Comparison of ENCODE assay signal across 10 cellular contexts in the genomic region with DNA sequence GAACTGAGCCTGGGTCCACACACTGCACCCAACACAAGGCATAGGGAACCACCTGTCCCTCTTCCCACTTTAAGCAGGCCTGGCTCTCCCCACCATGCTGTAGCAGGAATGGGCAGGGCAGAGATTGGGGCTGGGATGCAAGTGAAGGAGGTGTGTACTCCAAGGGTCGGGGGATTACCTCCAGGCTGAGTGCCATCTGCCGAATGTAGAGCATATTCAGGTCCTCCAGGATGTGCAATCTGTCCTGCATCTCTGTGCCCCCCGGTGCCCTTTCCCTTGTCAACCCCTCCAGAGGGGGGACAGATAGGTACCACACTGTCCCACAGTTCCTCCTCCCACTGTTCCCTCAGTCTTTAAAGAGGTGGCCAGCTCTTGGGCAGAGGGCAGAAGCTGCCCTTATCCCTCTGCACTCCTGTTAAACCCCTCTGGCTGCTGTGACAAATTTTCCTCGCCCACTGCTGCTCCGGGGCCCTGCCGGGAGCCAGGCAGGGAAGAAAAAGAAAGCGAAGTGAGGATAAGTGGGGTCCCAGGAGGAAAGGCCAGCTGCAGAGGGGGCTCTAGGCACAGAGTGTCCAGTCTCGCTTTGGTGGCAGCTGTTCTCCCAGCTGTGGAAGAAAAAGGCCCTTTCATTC. TPM values are rescaled to one million over a fixed set of nuclear protein-coding genes. Genes with fewer than 3 reads are reported as not detected.
DNase-seq lines count a peak whose midpoint lies in the region; ATAC-seq and TF ChIP-seq lines count a peak whose summit lies in the region.
"Had no signal": no experiment of that assay in that cellular context is flagged by ENCODE, and none has a peak within 500 bp of the region (broad histone marks: within the 10 kb centered on the region; RNA-seq: fewer than 3 reads in every experiment).

No MANE protein-coding gene starts in this region.

- H3K36me3 ChIP-seq in kidney epithelial cell (ENCODE audit: control insufficient read depth, insufficient read depth, low read length), result no peaks in the 10 kb centered on the region

- no peak for DNase-seq in HFF-Myc (ENCODE audit: extremely low read depth, low read depth)
- DNase-seq in astrocyte of the spinal cord (ENCODE audit: low read depth, low spot score), result no peak
- no peak for DNase-seq in kidney epithelial cell (ENCODE audit: low read depth)
- no peak for DNase-seq in stimulated activated naive B cell treated with anti-CD40 and anti-IgM and Interleukin-4, amounts not matched to agents 10 μg/mL and 1 μg/mL and 100 μg/mL, for 72 hours
- DNase-seq in G401 (ENCODE audit: low spot score), result no peak
- DNase-seq in activated naive CD8-positive, alpha-beta T cell treated with anti-CD3 and anti-CD28 coated beads, Interleukin-2, amount 50 U/mL, for 24 hours, result no peak
- DNase-seq in dermis blood vessel endothelial cell, result no peak
- DNase-seq: NCI-H2081 treated with DMSO at 0.1 percent for 48 hours had no signal

- peak overlapping the region; percentile 87 to 88 for H3K4me3 Mint-ChIP-seq in stimulated activated naive B cell treated with anti-CD40 and anti-IgM and Interleukin-4, amounts not matched to agents 10 μg/mL and 1 μg/mL and 100 μg/mL, for 72 hours
- H3K4me3 Mint-ChIP-seq in activated naive CD8-positive, alpha-beta T cell treated with anti-CD3 and anti-CD28 coated beads, Interleukin-2, amount 50 U/mL, for 24 hours, result no peak overlapping the region

- peak overlapping the region; percentile 59 for H3K4me3 ChIP-seq in HFF-Myc (replicated peaks; ENCODE audit: low read depth, low read length)
- H3K4me3 ChIP-seq in astrocyte of the spinal cord (ENCODE audit: low read depth, low read length), result peak overlapping the region; percentile 61
- H3K4me3 ChIP-seq in kidney epithelial cell (ENCODE audit: low read depth, low read length), result peak overlapping the region; percentile 72

- no peak for TF ChIP-seq CTCF in HFF-Myc (IDR thresholded peaks at IDR 0.05; ENCODE audit: low read depth, low read length, missing control alignments)
- no peak for TF ChIP-seq CTCF in astrocyte of the spinal cord (IDR thresholded peaks at IDR 0.05; ENCODE audit: low read depth, low read length)
- TF ChIP-seq CTCF in kidney epithelial cell (IDR thresholded peaks at IDR 0.05; ENCODE audit: insufficient read depth, low read length, poor library complexity, severe bottlenecking), result no peak

- peaks cover 41 to 75% of the 10 kb centered on the region in 2 donors for H3K4me1 Mint-ChIP-seq in stimulated activated naive B cell treated with anti-CD40 and anti-IgM and Interleukin-4, amounts not matched to agents 10 μg/mL and 1 μg/mL and 100 μg/mL, for 72 hours
- H3K4me1 Mint-ChIP-seq in activated naive CD8-positive, alpha-beta T cell treated with anti-CD3 and anti-CD28 coated beads, Interleukin-2, amount 50 U/mL, for 24 hours, result peaks cover 17% of the 10 kb centered on the region

- no peak for ATAC-seq in stimulated activated naive B cell treated with anti-CD40 and anti-IgM and Interleukin-4, amounts not matched to agents 10 μg/mL and 1 μg/mL and 100 μg/mL, for 72 hours (replicated peaks)
- ATAC-seq in GM19455 (IDR thresholded peaks at IDR 0.05; ENCODE audit: unreplicated experiment), result no peak
- ATAC-seq in activated naive CD8-positive, alpha-beta T cell treated with anti-CD3 and anti-CD28 coated beads, Interleukin-2, amount 50 U/mL, for 24 hours, result no peak

- H3K27ac Mint-ChIP-seq in stimulated activated naive B cell treated with anti-CD40 and anti-IgM and Interleukin-4, amounts not matched to agents 10 μg/mL and 1 μg/mL and 100 μg/mL, for 72 hours, result peak overlapping the region; percentile 88
- H3K27ac Mint-ChIP-seq in activated naive CD8-positive, alpha-beta T cell treated with anti-CD3 and anti-CD28 coated beads, Interleukin-2, amount 50 U/mL, for 24 hours, result no peak overlapping the region

- in situ Hi-C loops in astrocyte of the spinal cord (cut with HindIII; ENCODE audit: low sequenced_read_pairs) (no loop called here), G401 (cut with HindIII; ENCODE audit: low sequenced_read_pairs) (no loop called here)

- H3K9me3 Mint-ChIP-seq in stimulated activated naive B cell treated with anti-CD40 and anti-IgM and Interleukin-4, amounts not matched to agents 10 μg/mL and 1 μg/mL and 100 μg/mL, for 72 hours, result peaks cover 0 to 2% of the 10 kb centered on the region in 2 donors
- no peaks in the 10 kb centered on the region for H3K9me3 Mint-ChIP-seq in activated naive CD8-positive, alpha-beta T cell treated with anti-CD3 and anti-CD28 coated beads, Interleukin-2, amount 50 U/mL, for 24 hours
- H3K9me3 Mint-ChIP-seq: naive thymus-derived CD8-positive, alpha-beta T cell had no signal

- no peaks in the 10 kb centered on the region for H3K27me3 ChIP-seq in kidney epithelial cell (ENCODE audit: control insufficient read depth, insufficient read depth, low read length)

- peaks cover 0 to 13% of the 10 kb centered on the region in 2 donors for H3K36me3 Mint-ChIP-seq in stimulated activated naive B cell treated with anti-CD40 and anti-IgM and Interleukin-4, amounts not matched to agents 10 μg/mL and 1 μg/mL and 100 μg/mL, for 72 hours
- H3K36me3 Mint-ChIP-seq in activated naive CD8-positive, alpha-beta T cell treated with anti-CD3 and anti-CD28 coated beads, Interleukin-2, amount 50 U/mL, for 24 hours (ENCODE audit: low read depth), result no peaks in the 10 kb centered on the region
- H3K36me3 Mint-ChIP-seq: naive thymus-derived CD8-positive, alpha-beta T cell had no signal

- H3K27me3 Mint-ChIP-seq in stimulated activated naive B cell treated with anti-CD40 and anti-IgM and Interleukin-4, amounts not matched to agents 10 μg/mL and 1 μg/mL and 100 μg/mL, for 72 hours, result peaks cover 10 to 19% of the 10 kb centered on the region in 2 donors
- H3K27me3 Mint-ChIP-seq in activated naive CD8-positive, alpha-beta T cell treated with anti-CD3 and anti-CD28 coated beads, Interleukin-2, amount 50 U/mL, for 24 hours, result peaks cover 36% of the 10 kb centered on the region

RNA-seq across cellular contexts. Expression of a gene that starts 2.2 kb away (rescaled TPM):
- total RNA-seq in kidney epithelial cell, result 88.4 and 103 TPM in 2 replicates
- 46.5 and 56.2 TPM in 2 replicates for total RNA-seq in G401 (2014; rRNA removed; shearing (Covaris generic))
- total RNA-seq in dermis blood vessel endothelial cell, result 21.6 and 27.0 TPM in 2 replicates

RNA-seq across cellular contexts. Expression of a gene that starts 15.4 kb away (rescaled TPM):
- total RNA-seq in kidney epithelial cell (20.6 and 31.3 TPM in 2 replicates), dermis blood vessel endothelial cell (6.5 and 24.0 TPM in 2 replicates)
- 7.8 and 15.7 TPM in 2 replicates for total RNA-seq in G401 (2014; rRNA removed; shearing (Covaris generic))

RNA-seq across cellular contexts. Expression of a gene that starts 18.0 kb away (rescaled TPM):
- 24.6 and 28.0 TPM in 2 replicates for total RNA-seq in kidney epithelial cell
- 88.5 and 104 TPM in 2 replicates for total RNA-seq in G401 (2014; rRNA removed; shearing (Covaris generic))
- 23.3 and 36.9 TPM in 2 replicates for total RNA-seq in dermis blood vessel endothelial cell

RNA-seq across cellular contexts. Expression of a gene that starts 18.1 kb away (rescaled TPM):
- total RNA-seq in kidney epithelial cell, result 3.0 and 4.3 TPM in 2 replicates
- total RNA-seq in G401 (2014; rRNA removed; shearing (Covaris generic)), result 0.95 and 2.8 TPM in 2 replicates
- total RNA-seq in dermis blood vessel endothelial cell, result 0.14 and 0.17 TPM in 2 replicates

RNA-seq across cellular contexts. Expression of a gene that starts 18.7 kb away (rescaled TPM):
- total RNA-seq in kidney epithelial cell (78.9 and 96.9 TPM in 2 replicates), dermis blood vessel endothelial cell (34.3 and 44.9 TPM in 2 replicates)
- total RNA-seq in G401 (2014; rRNA removed; shearing (Covaris generic)), result 59.6 and 72.2 TPM in 2 replicates
